In genomic region chr5:136811551-136811950, GRCh38 we compare ENCODE assay signal across 10 cellular contexts.
A peak's percentile ranks its signal among the peaks of the same experiment; 100 is the strongest.
DNase-seq lines count a peak whose midpoint lies in the region; ATAC-seq and TF ChIP-seq lines count a peak whose summit lies in the region.
"Had no signal": no experiment of that assay in that cellular context is flagged by ENCODE, and none has a peak within 500 bp of the region (broad histone marks: within the 10 kb centered on the region; RNA-seq: fewer than 3 reads in every experiment).

No MANE protein-coding gene starts in this region.

- no peak for ATAC-seq in HG03521 (IDR thresholded peaks at IDR 0.05; ENCODE audit: unreplicated experiment)

- no peaks in the 10 kb centered on the region for H3K36me3 ChIP-seq in SJCRH30
- H3K36me3 ChIP-seq: prostate gland had no signal

- H3K27me3 ChIP-seq in SJCRH30: no peaks in the 10 kb centered on the region

- peak; percentile 80 for DNase-seq in GM03348 (ENCODE audit: low spot score)
- peak; percentile 8 to 30 for DNase-seq in SJCRH30
- peak; percentile 93 for DNase-seq in fibroblast of mammary gland (ENCODE audit: low read depth)
- peak; percentile 37 for DNase-seq in putamen (ENCODE audit: low spot score)
- DNase-seq in retina: no peak
- no peak for DNase-seq in NCI-H748 treated with DMSO at 0.1 percent for 48 hours (lab: John Stamatoyannopoulos, UW)
- DNase-seq in stimulated activated CD4-positive, alpha-beta T cell treated with anti-CD3 and anti-CD28 coated beads, Interleukin-2, amount 100 ng/mL, for 48 hours: no peak
- DNase-seq: activated CD8-positive, alpha-beta memory T cell treated with anti-CD3 and anti-CD28 coated beads, Interleukin-2, amount 50 U/mL, for 4 hours had no signal

- H3K4me1 ChIP-seq in SJCRH30: no peaks in the 10 kb centered on the region
- H3K4me1 ChIP-seq: prostate gland had no signal

- no peaks in the 10 kb centered on the region for H3K9me3 ChIP-seq in SJCRH30 (replicated peaks)
- H3K9me3 ChIP-seq: prostate gland had no signal

- H3K27ac ChIP-seq in SJCRH30: no peak overlapping the region
- H3K27ac ChIP-seq: prostate gland had no signal

- H3K4me3 ChIP-seq in SJCRH30: no peak overlapping the region
- H3K4me3 ChIP-seq in fibroblast of mammary gland (ENCODE audit: control insufficient read depth, low read depth, low read length): no peak overlapping the region
- H3K4me3 ChIP-seq: prostate gland had no signal

- no peak for TF ChIP-seq CTCF in fibroblast of mammary gland (conservative IDR thresholded peaks at IDR 0.05; ENCODE audit: control insufficient read depth, insufficient read depth, low read depth, low read length)

Comparison
In these comparisons a context has a peak if more than half of its experiments do, and no peak if none do; other contexts are left out.
1. DNase-seq: peak in GM03348 (single experiment), SJCRH30 (2 of 2), fibroblast of mammary gland (single experiment) and putamen (single experiment); none in retina (single experiment), NCI-H748 treated with DMSO at 0.1 percent for 48 hours (single experiment) and stimulated activated CD4-positive, alpha-beta T cell treated with anti-CD3 and anti-CD28 coated beads, Interleukin-2, amount 100 ng/mL, for 48 hours (0 of 2).